Comparison of ENCODE assay signal across 11 cellular contexts in the genomic region with DNA sequence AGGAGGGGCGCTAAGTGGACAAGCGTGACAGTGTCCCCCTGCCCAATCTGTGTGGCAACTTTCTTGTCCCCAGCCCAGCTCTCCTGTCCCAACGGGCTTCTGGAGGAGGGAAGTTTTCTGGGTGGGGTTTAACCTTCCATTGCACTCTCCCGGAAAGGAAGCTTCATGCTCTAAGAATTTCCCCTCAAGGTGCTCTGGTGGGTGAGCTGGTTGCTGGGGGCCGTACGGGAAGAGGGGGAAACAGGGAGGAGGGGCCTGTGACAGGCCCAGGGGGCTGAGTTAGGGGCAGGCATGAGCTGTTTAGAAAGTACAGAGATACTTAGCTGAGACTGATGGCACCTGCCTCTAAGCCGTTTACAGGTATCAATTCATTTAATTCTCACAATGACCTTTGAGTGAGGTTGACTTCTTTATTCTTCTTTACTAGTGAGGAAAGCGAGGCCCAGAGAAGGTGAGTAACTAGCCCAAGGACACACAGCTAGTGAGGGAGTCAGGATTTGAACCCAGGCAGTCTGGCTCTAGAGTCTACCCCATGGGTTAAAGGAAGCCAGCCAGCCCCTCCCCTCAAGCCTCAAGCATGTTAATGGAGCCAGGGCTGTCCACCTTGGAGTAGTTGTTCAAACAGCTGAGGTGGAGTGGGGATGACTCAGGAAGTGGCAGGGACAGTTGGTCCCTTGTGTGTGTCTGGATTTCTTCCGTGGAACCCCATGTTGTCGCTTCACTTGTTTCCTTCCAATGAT. TPM values are rescaled to one million over a fixed set of nuclear protein-coding genes. Genes with fewer than 3 reads are reported as not detected.
DNase-seq lines count a peak whose midpoint lies in the region; ATAC-seq, FAIRE-seq and TF ChIP-seq lines count a peak whose summit lies in the region.
"Had no signal": no experiment of that assay in that cellular context is flagged by ENCODE, and none has a peak within 500 bp of the region (broad histone marks: within the 10 kb centered on the region; RNA-seq: fewer than 3 reads in every experiment).

No MANE protein-coding gene starts in this region.

- H3K4me1 Mint-ChIP-seq in brain: peaks cover 34% of the 10 kb centered on the region
- H3K4me1 Mint-ChIP-seq in mesothelial cell of epicardium: peaks cover 19% of the 10 kb centered on the region

- H3K36me3 Mint-ChIP-seq in brain: peaks cover 44% of the 10 kb centered on the region
- no peaks in the 10 kb centered on the region for H3K36me3 Mint-ChIP-seq in mesothelial cell of epicardium

- peak overlapping the region in 3 of 5 experiments; percentile 21 to 55 (median 33) for H3K27ac Mint-ChIP-seq in brain
- peak overlapping the region; percentile 76 for H3K27ac Mint-ChIP-seq in mesothelial cell of epicardium

- H3K4me3 Mint-ChIP-seq in brain: peak overlapping the region in 1 of 5 experiments; percentile 9
- no peak overlapping the region for H3K4me3 Mint-ChIP-seq in mesothelial cell of epicardium

- TF ChIP-seq POLR2A in GM12892 (IDR thresholded peaks at IDR 0.05; ENCODE audit: low read depth, low read length): no peak

- H3K27me3 Mint-ChIP-seq in brain (no peaks in the 10 kb centered on the region), mesothelial cell of epicardium (ENCODE audit: low read depth) (no peaks in the 10 kb centered on the region)

- H3K9me3 Mint-ChIP-seq in brain (no peaks in the 10 kb centered on the region), mesothelial cell of epicardium (no peaks in the 10 kb centered on the region)

- FAIRE-seq in GM12892 (lab: Jason Lieb, UNC): peak; percentile 57
- FAIRE-seq: H54 had no signal

- no peak for ATAC-seq in HG02852 (IDR thresholded peaks at IDR 0.05; ENCODE audit: unreplicated experiment)

- peak; percentile 83 for DNase-seq in 8988T
- no peak for DNase-seq in GM12892 (ENCODE audit: insufficient read length)
- DNase-seq in mesothelial cell of epicardium (ENCODE audit: low spot score in 2 of 2, unreplicated experiment in 2 of 2): no peak
- DNase-seq in NCI-H446 treated with DMSO at 0.1 percent for 48 hours (lab: John Stamatoyannopoulos, UW): no peak
- no peak for DNase-seq in NCI-H2171 treated with DMSO at 0.1 percent for 48 hours (lab: John Stamatoyannopoulos, UW)
- DNase-seq in NCI-H1694 (lab: John Stamatoyannopoulos, UW): no peak
- DNase-seq: NCI-H1436 treated with DMSO at 0.1 percent for 48 hours had no signal

- TF ChIP-seq CTCF in brain (conservative IDR thresholded peaks at IDR 0.05) (no peak), mesothelial cell of epicardium (IDR thresholded peaks at IDR 0.05; ENCODE audit: unreplicated experiment) (no peak)

RNA-seq across cellular contexts. Expression of gene ADGRG1, which starts 18.9 kb away (rescaled TPM):
- 1.5 TPM for polyA plus RNA-seq in GM12892 (2012; ENCODE audit: missing spikeins)
- 268 TPM for polyA plus RNA-seq in brain (ENCODE audit: insufficient read depth, low read depth, low replicate concordance)
- total RNA-seq in mesothelial cell of epicardium: 65.8 to 67.1 TPM (median 66.9 TPM) in 3 replicates

RNA-seq across cellular contexts. Expression of gene ADGRG3, which starts 20.8 kb away (rescaled TPM):
- not detected for polyA plus RNA-seq in GM12892 (2012; ENCODE audit: missing spikeins)
- polyA plus RNA-seq in brain (ENCODE audit: insufficient read depth, low read depth, low replicate concordance): 0.29 TPM
- 0.38 TPM in 1 of 3 replicates, not detected in the others for total RNA-seq in mesothelial cell of epicardium
- total RNA-seq: SK-MEL-5 had no signal

RNA-seq across cellular contexts. Expression of gene DRC7, which starts 47.3 kb away (rescaled TPM):
- polyA plus RNA-seq in GM12892 (2012; ENCODE audit: missing spikeins): not detected
- polyA plus RNA-seq in brain (ENCODE audit: insufficient read depth, low read depth, low replicate concordance): 2.4 TPM
- 0.43 to 0.47 TPM in 2 of 3 replicates, not detected in the other for total RNA-seq in mesothelial cell of epicardium
- total RNA-seq: SK-MEL-5 had no signal
